8 cellular contexts compared by ENCODE assay signal in genomic region chr2:190344275-190344827, GRCh38.
DNase-seq lines count a peak whose midpoint lies in the region; ATAC-seq lines count a peak whose summit lies in the region.

No MANE protein-coding gene starts in this region.

- peak; percentile 89 for ATAC-seq in GM18517 (IDR thresholded peaks at IDR 0.05; ENCODE audit: unreplicated experiment)
- ATAC-seq in HG02938 (IDR thresholded peaks at IDR 0.05; ENCODE audit: unreplicated experiment): peak; percentile 57

- DNase-seq in AML-193 (lab: John Stamatoyannopoulos, UW) (peak; percentile 11 to 36), NCI-H2196 treated with DMSO at 0.1 percent for 48 hours (lab: John Stamatoyannopoulos, UW; ENCODE audit: unreplicated experiment) (peak; percentile 50), amygdala (lab: John Stamatoyannopoulos, UW) (peak in 30 of 56 donors; percentile 18 to 77 (median 50)), hypothalamus (lab: John Stamatoyannopoulos, UW) (peak in 32 of 51 donors; percentile 8 to 84 (median 64)), putamen (ENCODE audit: low spot score) (peak; percentile 68), amniotic stem cell (lab: John Stamatoyannopoulos, UW) (no peak)
